ENCODE assay signal across 3 cellular contexts in the genomic region with DNA sequence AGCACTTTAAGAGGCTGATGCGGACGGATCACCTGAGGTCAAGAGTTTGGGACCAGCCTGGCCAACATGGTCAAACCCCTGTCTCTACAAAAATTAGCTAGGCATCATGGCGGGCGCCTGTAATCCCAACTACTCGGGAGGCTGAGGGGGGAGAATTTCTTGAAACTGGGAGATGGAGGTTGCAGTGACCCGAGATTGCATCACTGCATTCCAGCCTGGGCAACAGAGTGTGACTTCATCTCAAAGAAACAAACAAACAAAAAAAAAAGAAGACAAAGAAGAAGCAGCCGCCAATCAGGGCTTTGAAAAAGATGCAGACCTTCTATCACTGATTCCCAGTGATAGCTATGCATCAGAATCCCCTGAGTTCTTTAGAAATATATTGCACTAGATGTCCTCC.
A peak's percentile ranks its signal among the peaks of the same experiment; 100 is the strongest.
TF ChIP-seq lines count a peak whose summit lies in the region.

No MANE protein-coding gene starts in this region.

TF ChIP-seq in GM23338, 12 proteins besides CTCF, POLR2A, EP300 and RAD21:
- TF ChIP-seq JUNB (IDR thresholded peaks at IDR 0.05; ENCODE audit: unreplicated experiment) = no peak
- TF ChIP-seq, protein P1, sequence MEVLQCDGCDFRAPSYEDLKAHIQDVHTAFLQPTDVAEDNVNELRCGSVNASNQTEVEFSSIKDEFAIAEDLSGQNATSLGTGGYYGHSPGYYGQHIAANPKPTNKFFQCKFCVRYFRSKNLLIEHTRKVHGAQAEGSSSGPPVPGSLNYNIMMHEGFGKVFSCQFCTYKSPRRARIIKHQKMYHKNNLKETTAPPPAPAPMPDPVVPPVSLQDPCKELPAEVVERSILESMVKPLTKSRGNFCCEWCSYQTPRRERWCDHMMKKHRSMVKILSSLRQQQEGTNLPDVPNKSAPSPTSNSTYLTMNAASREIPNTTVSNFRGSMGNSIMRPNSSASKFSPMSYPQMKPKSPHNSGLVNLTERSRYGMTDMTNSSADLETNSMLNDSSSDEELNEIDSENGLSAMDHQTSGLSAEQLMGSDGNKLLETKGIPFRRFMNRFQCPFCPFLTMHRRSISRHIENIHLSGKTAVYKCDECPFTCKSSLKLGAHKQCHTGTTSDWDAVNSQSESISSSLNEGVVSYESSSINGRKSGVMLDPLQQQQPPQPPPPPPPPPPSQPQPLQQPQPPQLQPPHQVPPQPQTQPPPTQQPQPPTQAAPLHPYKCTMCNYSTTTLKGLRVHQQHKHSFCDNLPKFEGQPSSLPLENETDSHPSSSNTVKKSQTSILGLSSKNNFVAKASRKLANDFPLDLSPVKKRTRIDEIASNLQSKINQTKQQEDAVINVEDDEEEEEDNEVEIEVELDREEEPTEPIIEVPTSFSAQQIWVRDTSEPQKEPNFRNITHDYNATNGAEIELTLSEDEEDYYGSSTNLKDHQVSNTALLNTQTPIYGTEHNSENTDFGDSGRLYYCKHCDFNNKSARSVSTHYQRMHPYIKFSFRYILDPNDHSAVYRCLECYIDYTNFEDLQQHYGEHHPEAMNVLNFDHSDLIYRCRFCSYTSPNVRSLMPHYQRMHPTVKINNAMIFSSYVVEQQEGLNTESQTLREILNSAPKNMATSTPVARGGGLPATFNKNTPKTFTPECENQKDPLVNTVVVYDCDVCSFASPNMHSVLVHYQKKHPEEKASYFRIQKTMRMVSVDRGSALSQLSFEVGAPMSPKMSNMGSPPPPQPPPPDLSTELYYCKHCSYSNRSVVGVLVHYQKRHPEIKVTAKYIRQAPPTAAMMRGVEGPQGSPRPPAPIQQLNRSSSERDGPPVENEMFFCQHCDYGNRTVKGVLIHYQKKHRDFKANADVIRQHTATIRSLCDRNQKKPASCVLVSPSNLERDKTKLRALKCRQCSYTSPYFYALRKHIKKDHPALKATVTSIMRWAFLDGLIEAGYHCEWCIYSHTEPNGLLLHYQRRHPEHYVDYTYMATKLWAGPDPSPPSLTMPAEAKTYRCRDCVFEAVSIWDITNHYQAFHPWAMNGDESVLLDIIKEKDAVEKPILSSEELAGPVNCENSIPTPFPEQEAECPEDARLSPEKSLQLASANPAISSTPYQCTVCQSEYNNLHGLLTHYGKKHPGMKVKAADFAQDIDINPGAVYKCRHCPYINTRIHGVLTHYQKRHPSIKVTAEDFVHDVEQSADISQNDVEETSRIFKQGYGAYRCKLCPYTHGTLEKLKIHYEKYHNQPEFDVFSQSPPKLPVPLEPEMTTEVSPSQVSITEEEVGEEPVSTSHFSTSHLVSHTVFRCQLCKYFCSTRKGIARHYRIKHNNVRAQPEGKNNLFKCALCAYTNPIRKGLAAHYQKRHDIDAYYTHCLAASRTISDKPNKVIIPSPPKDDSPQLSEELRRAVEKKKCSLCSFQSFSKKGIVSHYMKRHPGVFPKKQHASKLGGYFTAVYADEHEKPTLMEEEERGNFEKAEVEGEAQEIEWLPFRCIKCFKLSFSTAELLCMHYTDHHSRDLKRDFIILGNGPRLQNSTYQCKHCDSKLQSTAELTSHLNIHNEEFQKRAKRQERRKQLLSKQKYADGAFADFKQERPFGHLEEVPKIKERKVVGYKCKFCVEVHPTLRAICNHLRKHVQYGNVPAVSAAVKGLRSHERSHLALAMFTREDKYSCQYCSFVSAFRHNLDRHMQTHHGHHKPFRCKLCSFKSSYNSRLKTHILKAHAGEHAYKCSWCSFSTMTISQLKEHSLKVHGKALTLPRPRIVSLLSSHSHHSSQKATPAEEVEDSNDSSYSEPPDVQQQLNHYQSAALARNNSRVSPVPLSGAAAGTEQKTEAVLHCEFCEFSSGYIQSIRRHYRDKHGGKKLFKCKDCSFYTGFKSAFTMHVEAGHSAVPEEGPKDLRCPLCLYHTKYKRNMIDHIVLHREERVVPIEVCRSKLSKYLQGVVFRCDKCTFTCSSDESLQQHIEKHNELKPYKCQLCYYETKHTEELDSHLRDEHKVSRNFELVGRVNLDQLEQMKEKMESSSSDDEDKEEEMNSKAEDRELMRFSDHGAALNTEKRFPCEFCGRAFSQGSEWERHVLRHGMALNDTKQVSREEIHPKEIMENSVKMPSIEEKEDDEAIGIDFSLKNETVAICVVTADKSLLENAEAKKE (CRISPR knock-in tag; IDR thresholded peaks at IDR 0.05) = no peak
- no peak for TF ChIP-seq STAT1 (IDR thresholded peaks at IDR 0.05; ENCODE audit: unreplicated experiment)
- TF ChIP-seq ZNF114 (CRISPR knock-in tag; IDR thresholded peaks at IDR 0.05) = no peak
TF ChIP-seq in GM23338: peak in this region for 0.

TF ChIP-seq in H1, 55 proteins besides CTCF, POLR2A, EP300 and RAD21:
- TF ChIP-seq, protein P2, sequence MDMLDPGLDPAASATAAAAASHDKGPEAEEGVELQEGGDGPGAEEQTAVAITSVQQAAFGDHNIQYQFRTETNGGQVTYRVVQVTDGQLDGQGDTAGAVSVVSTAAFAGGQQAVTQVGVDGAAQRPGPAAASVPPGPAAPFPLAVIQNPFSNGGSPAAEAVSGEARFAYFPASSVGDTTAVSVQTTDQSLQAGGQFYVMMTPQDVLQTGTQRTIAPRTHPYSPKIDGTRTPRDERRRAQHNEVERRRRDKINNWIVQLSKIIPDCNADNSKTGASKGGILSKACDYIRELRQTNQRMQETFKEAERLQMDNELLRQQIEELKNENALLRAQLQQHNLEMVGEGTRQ (IDR thresholded peaks at IDR 0.05; ENCODE audit: low read length) = no peak
- peak; percentile 80 for TF ChIP-seq CEBPB (IDR thresholded peaks at IDR 0.05; ENCODE audit: low read depth, low read length)
- TF ChIP-seq, protein P3, sequence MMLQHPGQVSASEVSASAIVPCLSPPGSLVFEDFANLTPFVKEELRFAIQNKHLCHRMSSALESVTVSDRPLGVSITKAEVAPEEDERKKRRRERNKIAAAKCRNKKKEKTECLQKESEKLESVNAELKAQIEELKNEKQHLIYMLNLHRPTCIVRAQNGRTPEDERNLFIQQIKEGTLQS (IDR thresholded peaks at IDR 0.05; ENCODE audit: insufficient read depth, low read depth, low read length) = 0 out of 2 replicates have a peak, but pooled peaks have one; percentile 21
- no peak for TF ChIP-seq HDAC2 (IDR thresholded peaks at IDR 0.05; ENCODE audit: borderline replicate concordance in 1 of 2, low read depth in 2 of 2, low read length in 2 of 2)

TF ChIP-seq in SK-N-SH, 30 proteins besides CTCF, POLR2A, EP300 and RAD21:
- TF ChIP-seq, protein P4, sequence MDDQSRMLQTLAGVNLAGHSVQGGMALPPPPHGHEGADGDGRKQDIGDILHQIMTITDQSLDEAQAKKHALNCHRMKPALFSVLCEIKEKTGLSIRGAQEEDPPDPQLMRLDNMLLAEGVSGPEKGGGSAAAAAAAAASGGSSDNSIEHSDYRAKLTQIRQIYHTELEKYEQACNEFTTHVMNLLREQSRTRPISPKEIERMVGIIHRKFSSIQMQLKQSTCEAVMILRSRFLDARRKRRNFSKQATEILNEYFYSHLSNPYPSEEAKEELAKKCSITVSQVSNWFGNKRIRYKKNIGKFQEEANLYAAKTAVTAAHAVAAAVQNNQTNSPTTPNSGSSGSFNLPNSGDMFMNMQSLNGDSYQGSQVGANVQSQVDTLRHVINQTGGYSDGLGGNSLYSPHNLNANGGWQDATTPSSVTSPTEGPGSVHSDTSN (IDR thresholded peaks at IDR 0.05) = no peak
TF ChIP-seq in SK-N-SH: peak in this region for 0.
